In genomic region chr9:114503522-114504340, GRCh38 we compare ENCODE assay signal across 8 cellular contexts. TPM values are rescaled to one million over a fixed set of nuclear protein-coding genes. Genes with fewer than 3 reads are reported as not detected.
DNase-seq lines count a peak whose midpoint lies in the region; ATAC-seq and TF ChIP-seq lines count a peak whose summit lies in the region.

No MANE protein-coding gene starts in this region.

- intact Hi-C loops in A673 (cut with micrococcal nuclease; ENCODE audit: unreplicated experiment): no loop called here
- intact Hi-C loops in naive thymus-derived CD4-positive, alpha-beta T cell (cut with micrococcal nuclease): loop anchor here (2.0 to 10.0 kb wide), 3 partner anchors 35 to 401 kb away; partner anchors contain the start of gene COL27A1 (in 1 of the 2)

- H3K27me3 ChIP-seq in A673 (replicated peaks; ENCODE audit: insufficient read depth, low read depth, low read length, poor library complexity) (peaks cover 21% of the 10 kb centered on the region), brain microvascular endothelial cell (replicated peaks) (peaks cover 11% of the 10 kb centered on the region)
- no peaks in the 10 kb centered on the region for H3K27me3 ChIP-seq in naive thymus-derived CD4-positive, alpha-beta T cell (ENCODE audit: control insufficient read depth in 2 of 2, insufficient read depth in 2 of 2, low read length in 2 of 2)

- H3K27me3 Mint-ChIP-seq in naive thymus-derived CD4-positive, alpha-beta T cell: peaks cover 0 to 80% (median 16%) of the 10 kb centered on the region in 5 donors

- H3K4me1 Mint-ChIP-seq in naive thymus-derived CD4-positive, alpha-beta T cell: peaks cover 5 to 26% (median 22%) of the 10 kb centered on the region in 7 donors

- no peaks in the 10 kb centered on the region for H3K9me3 ChIP-seq in A673 (ENCODE audit: low read depth, low read length, poor library complexity, severe bottlenecking)
- H3K9me3 ChIP-seq in naive thymus-derived CD4-positive, alpha-beta T cell (ENCODE audit: control insufficient read depth in 2 of 3, low read length in 3 of 3): no peaks in the 10 kb centered on the region

- peaks cover 0 to 2% (median 0%) of the 10 kb centered on the region in 11 donors for H3K9me3 Mint-ChIP-seq in naive thymus-derived CD4-positive, alpha-beta T cell

- CTCF ChIA-PET in A673 (lab: Charles Lee): interaction anchor here (0.7 kb wide), 1 partner anchor 25 kb away, joined by 3 read pairs; no protein-coding TSS in a partner anchor
- CTCF ChIA-PET in naive thymus-derived CD4-positive, alpha-beta T cell (lab: Charles Lee): interaction anchor here (1.1 to 1.6 kb wide), 2 partner anchors 15 to 131 kb away, joined by 4 to 5 read pairs; no protein-coding TSS in a partner anchor

- peak overlapping the region; percentile 77 for H3K4me3 ChIP-seq in A673 (ENCODE audit: low read depth, low read length, poor library complexity, severe bottlenecking)
- H3K4me3 ChIP-seq in HFF-Myc (replicated peaks; ENCODE audit: low read depth, low read length): peak overlapping the region; percentile 66
- H3K4me3 ChIP-seq in brain microvascular endothelial cell (ENCODE audit: low read depth, low read length): peak overlapping the region; percentile 64
- peak overlapping the region; percentile 59 for H3K4me3 ChIP-seq in naive thymus-derived CD4-positive, alpha-beta T cell (ENCODE audit: low read length)

- no peak for ATAC-seq in naive thymus-derived CD4-positive, alpha-beta T cell
- no peak for ATAC-seq in GM21515 (IDR thresholded peaks at IDR 0.05; ENCODE audit: unreplicated experiment)

- TF ChIP-seq CTCF in A673 (conservative IDR thresholded peaks at IDR 0.05; ENCODE audit: low read depth, low read length): no peak
- TF ChIP-seq CTCF in HFF-Myc (IDR thresholded peaks at IDR 0.05; ENCODE audit: low read depth, low read length, missing control alignments): no peak
- TF ChIP-seq CTCF in brain microvascular endothelial cell (IDR thresholded peaks at IDR 0.05; ENCODE audit: low read depth, low read length, missing control alignments): no peak

- DNase-seq in A673 (ENCODE audit: low spot score) (no peak), HFF-Myc (ENCODE audit: extremely low read depth, low read depth) (no peak), brain microvascular endothelial cell (no peak), T1000 (lab: John Stamatoyannopoulos, UW) (no peak), NOMO-1 treated with dmso at 0.1 percent for 144 hours (lab: John Stamatoyannopoulos, UW; ENCODE audit: unreplicated experiment) (no peak)
- no peak for DNase-seq in naive thymus-derived CD4-positive, alpha-beta T cell
- DNase-seq in activated CD4-positive, alpha-beta T cell treated with anti-CD3 and anti-CD28 coated beads, Interleukin-2, amount 50 U/mL, for 4 hours: no peak

- H3K36me3 ChIP-seq in A673 (ENCODE audit: insufficient read depth, low read length, poor library complexity, severe bottlenecking) (no peaks in the 10 kb centered on the region), brain microvascular endothelial cell (replicated peaks) (no peaks in the 10 kb centered on the region)
- no peaks in the 10 kb centered on the region for H3K36me3 ChIP-seq in naive thymus-derived CD4-positive, alpha-beta T cell (ENCODE audit: control insufficient read depth in 2 of 3, insufficient read depth in 3 of 3, low read length in 3 of 3)

- no TSS peak for BruUV-seq in A673 (replicated peaks; lab: Mats Ljungman, UMichigan)

- H3K36me3 Mint-ChIP-seq in naive thymus-derived CD4-positive, alpha-beta T cell: no peaks in the 10 kb centered on the region

- H3K27ac ChIP-seq in A673 (ENCODE audit: low read depth, low read length, poor library complexity, severe bottlenecking) (peak overlapping the region; percentile 43), brain microvascular endothelial cell (no peak overlapping the region)
- no peak overlapping the region for H3K27ac ChIP-seq in naive thymus-derived CD4-positive, alpha-beta T cell (ENCODE audit: low read depth, low read length)

- peak overlapping the region in 6 of 9 donors; percentile 12 to 68 (median 40) for H3K27ac Mint-ChIP-seq in naive thymus-derived CD4-positive, alpha-beta T cell

- H3K4me1 ChIP-seq in A673 (ENCODE audit: insufficient read depth, low read length, poor library complexity, severe bottlenecking): peaks cover 27% of the 10 kb centered on the region
- H3K4me1 ChIP-seq in naive thymus-derived CD4-positive, alpha-beta T cell (ENCODE audit: control insufficient read depth in 2 of 2, insufficient read depth in 2 of 2, low read length in 2 of 2): peaks cover 14 to 29% of the 10 kb centered on the region in 2 donors

- in situ Hi-C loops in brain microvascular endothelial cell (cut with HindIII; ENCODE audit: low pct_ligation_motif_present, low sequenced_read_pairs): no loop called here

- peak overlapping the region; percentile 30 to 90 (median 68) for H3K4me3 Mint-ChIP-seq in naive thymus-derived CD4-positive, alpha-beta T cell

- POLR2A ChIA-PET in A673 (lab: Charles Lee; ENCODE audit: low non-redundant PET): interaction anchor here (0.6 kb wide), 2 partner anchors 243 to 1309 kb away, joined by 5 to 12 read pairs; no protein-coding TSS in a partner anchor
- POLR2A ChIA-PET in naive thymus-derived CD4-positive, alpha-beta T cell (lab: Charles Lee): interaction anchor here (0.6 to 1.4 kb wide), 5 partner anchors 49 to 116 kb away, joined by 3 to 4 read pairs (median 3); partner anchors contain the start of genes AKNA and ATP6V1G1

RNA-seq across cellular contexts. Expression of gene WHRN, which starts 1.5 kb away (rescaled TPM):
- 9.1 and 11.5 TPM in 2 replicates for total RNA-seq in A673 (2021)
- 10 to 100 TPM in 2 of 5 experiments, 1 to 10 TPM in 3; 1.1 to 24.0 (median 3.0) TPM for total RNA-seq in naive thymus-derived CD4-positive, alpha-beta T cell
- under 1 TPM in 1 of 2 donors, not detected in 1; 0.12 TPM for polyA plus RNA-seq in naive thymus-derived CD4-positive, alpha-beta T cell
